Comparison of ENCODE assay signal across 1 cellular context in genomic region chr7:75732016-75732521, GRCh38.
A peak's percentile ranks its signal among the peaks of the same experiment; 100 is the strongest.
TF ChIP-seq lines count a peak whose summit lies in the region.

No MANE protein-coding gene starts in this region.

TF ChIP-seq in H1, 55 proteins besides CTCF, POLR2A, EP300 and RAD21:
- TF ChIP-seq FOSL1 (IDR thresholded peaks at IDR 0.05; ENCODE audit: insufficient read depth, low read depth, low read length) (no peak), KDM1A (IDR thresholded peaks at IDR 0.05; ENCODE audit: borderline replicate concordance, low read length) (peak; percentile 66; the same call in 1 of the 2 replicates)
